ENCODE assay signal across 29 cellular contexts in genomic region chr4:15736514-15737050, GRCh38. TPM values are rescaled to one million over a fixed set of nuclear protein-coding genes. Genes with fewer than 3 reads are reported as not detected.
"Had no signal": no experiment of that assay in that cellular context is flagged by ENCODE, and none has a peak within 500 bp of the region (broad histone marks: within the 10 kb centered on the region; RNA-seq: fewer than 3 reads in every experiment).

No MANE protein-coding gene starts in this region.

- H3K36me3 ChIP-seq: esophagus muscularis mucosa, gastrocnemius medialis, heart left ventricle had no signal

- H3K27me3 ChIP-seq: esophagus muscularis mucosa, gastrocnemius medialis, heart left ventricle had no signal

- H3K27me3 Mint-ChIP-seq: activated CD4-positive, alpha-beta T cell treated with anti-CD3 and anti-CD28 coated beads for 36 hours; activated CD4-positive, alpha-beta T cell treated with anti-CD3 and anti-CD28 coated beads, Interleukin-2, amount 10 ng/mL, durations not matched to agents 24 days and 14 days; activated CD8-positive, alpha-beta T cell treated with anti-CD3 and anti-CD28 coated beads for 36 hours; activated naive CD8-positive, alpha-beta T cell had no signal

- H3K4me3 ChIP-seq: esophagus muscularis mucosa, gastrocnemius medialis, heart left ventricle had no signal

- H3K9me3 Mint-ChIP-seq: activated T-helper 17 cell treated with anti-CD3 and anti-CD28 coated beads, Interleukin-2, amount 50 U/mL, for 72 hours; effector memory CD8-positive, alpha-beta T cell had no signal

- H3K27ac Mint-ChIP-seq: activated CD4-positive, alpha-beta T cell treated with anti-CD3 and anti-CD28 coated beads for 36 hours; activated CD4-positive, alpha-beta T cell treated with anti-CD3 and anti-CD28 coated beads, Interleukin-2, amount 10 ng/mL, durations not matched to agents 24 days and 14 days; activated CD8-positive, alpha-beta T cell treated with anti-CD3 and anti-CD28 coated beads for 36 hours; activated naive CD8-positive, alpha-beta T cell; activated T-helper 17 cell treated with anti-CD3 and anti-CD28 coated beads, Interleukin-2, amount 50 U/mL, for 72 hours; effector memory CD8-positive, alpha-beta T cell; T-helper 1 cell treated with Interleukin-12 subunit alpha and Interleukin-12 subunit beta and Interleukin-4 antibody, amounts not matched to agents 30 μg/mL and 1 μg/mL, for 36 hours; T-helper 2 cell treated with Interferon-gamma antibody and Interleukin-4, amounts not matched to agents 5 μg/mL and 100 μg/mL, for 36 hours had no signal

- H3K4me3 Mint-ChIP-seq: activated CD4-positive, alpha-beta T cell treated with anti-CD3 and anti-CD28 coated beads for 36 hours; activated CD4-positive, alpha-beta T cell treated with anti-CD3 and anti-CD28 coated beads, Interleukin-2, amount 10 ng/mL, durations not matched to agents 24 days and 14 days; activated CD8-positive, alpha-beta T cell treated with anti-CD3 and anti-CD28 coated beads for 36 hours; activated naive CD8-positive, alpha-beta T cell; activated T-cell treated with anti-CD3 and anti-CD28 coated beads, Interleukin-2, amount 50 U/mL, for 4 hours; activated T-helper 17 cell treated with anti-CD3 and anti-CD28 coated beads, Interleukin-2, amount 50 U/mL, for 72 hours; effector memory CD8-positive, alpha-beta T cell; T-helper 1 cell treated with Interleukin-12 subunit alpha and Interleukin-12 subunit beta and Interleukin-4 antibody, amounts not matched to agents 30 μg/mL and 1 μg/mL, for 36 hours; T-helper 2 cell treated with Interferon-gamma antibody and Interleukin-4, amounts not matched to agents 5 μg/mL and 100 μg/mL, for 36 hours had no signal

- H3K27ac ChIP-seq: esophagus muscularis mucosa, foreskin keratinocyte, gastrocnemius medialis, heart left ventricle had no signal

- H3K9me3 ChIP-seq: esophagus muscularis mucosa, gastrocnemius medialis had no signal

- H3K4me1 ChIP-seq: esophagus muscularis mucosa, foreskin keratinocyte, gastrocnemius medialis, heart left ventricle had no signal

- ATAC-seq: activated CD4-positive, alpha-beta T cell treated with anti-CD3 and anti-CD28 coated beads for 36 hours; activated CD8-positive, alpha-beta T cell treated with anti-CD3 and anti-CD28 coated beads for 36 hours; activated T-cell treated with anti-CD3 and anti-CD28 coated beads, Interleukin-2, amount 50 U/mL, for 4 hours; activated T-helper 17 cell treated with anti-CD3 and anti-CD28 coated beads, Interleukin-2, amount 50 U/mL, for 72 hours; effector memory CD8-positive, alpha-beta T cell; foreskin keratinocyte; gastrocnemius medialis; heart left ventricle had no signal

- DNase-seq: activated CD4-positive, alpha-beta T cell treated with anti-CD3 and anti-CD28 coated beads, Interleukin-2, amount 10 ng/mL, durations not matched to agents 24 days and 14 days; activated CD4-positive, alpha-beta T cell treated with anti-CD3 and anti-CD28 coated beads, Interleukin-2, amount 50 U/mL, for 48 hours; activated CD4-positive, CD25-positive, alpha-beta regulatory T cell; activated CD4-positive, CD25-positive, alpha-beta regulatory T cell treated with anti-CD3 and anti-CD28 coated beads, Interleukin-2, amount 50 U/mL, for 72 hours; activated CD8-positive, alpha-beta memory T cell treated with anti-CD3 and anti-CD28 coated beads for 24 hours; activated effector memory CD4-positive, alpha-beta T cell treated with Interleukin-2 at 50 U/mL for 16 hours; activated gamma-delta T cell treated with Interleukin-2 at 50 U/mL for 16 hours; activated naive CD4-positive, alpha-beta T cell treated with anti-CD3 and anti-CD28 coated beads, Interleukin-2, amount 50 U/mL, for 16 hours; activated naive CD4-positive, alpha-beta T cell treated with Interleukin-2 at 50 U/mL for 16 hours; activated T-cell treated with anti-CD3 and anti-CD28 coated beads, Interleukin-2, amount 50 U/mL, for 4 hours; amniotic stem cell; cortex of kidney; dermis blood vessel endothelial cell; effector CD4-positive, alpha-beta T cell; effector memory CD8-positive, alpha-beta T cell; erythroblast; gastrocnemius medialis; glutamatergic neuron; heart left ventricle; T1000 had no signal

RNA-seq across cellular contexts. Expression of gene CD38, which starts 41.5 kb away (rescaled TPM):
- total RNA-seq: chondrocyte, foreskin keratinocyte had no signal
